Comparison of ENCODE assay signal across 13 cellular contexts in the genomic region with DNA sequence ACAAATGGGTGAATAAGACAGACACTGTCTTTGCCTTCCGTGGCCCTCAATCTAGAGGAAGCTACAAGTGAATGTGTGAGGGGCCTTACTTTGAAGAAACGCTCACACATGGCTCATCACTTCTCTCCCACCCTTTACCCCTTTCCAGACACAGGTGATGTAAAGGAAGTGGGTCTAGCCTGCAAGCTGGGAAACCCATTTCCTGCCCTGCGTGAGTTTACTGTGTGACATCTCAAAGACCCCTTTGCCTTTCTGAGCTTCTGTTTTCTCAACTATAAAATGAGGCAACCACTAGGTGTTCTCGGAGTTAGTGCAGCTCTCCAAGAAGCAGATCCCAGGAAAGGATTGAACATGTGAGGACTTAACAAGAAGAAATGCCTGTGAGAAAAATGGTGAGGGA. TPM values are rescaled to one million over a fixed set of nuclear protein-coding genes. Genes with fewer than 3 reads are reported as not detected.
DNase-seq lines count a peak whose midpoint lies in the region; ATAC-seq and TF ChIP-seq lines count a peak whose summit lies in the region.
"Had no signal": no experiment of that assay in that cellular context is flagged by ENCODE, and none has a peak within 500 bp of the region (broad histone marks: within the 10 kb centered on the region; RNA-seq: fewer than 3 reads in every experiment).

No MANE protein-coding gene starts in this region.

- H3K4me3 ChIP-seq in Jurkat, Clone E6-1 (ENCODE audit: low read length): no peak overlapping the region
- H3K4me3 ChIP-seq: A549, HAP-1 had no signal

- no peak for ATAC-seq in GM21423 (IDR thresholded peaks at IDR 0.05; ENCODE audit: unreplicated experiment)
- ATAC-seq: A549 had no signal

- no peak for TF ChIP-seq CTCF in endothelial cell (IDR thresholded peaks at IDR 0.05; ENCODE audit: unreplicated experiment)
- TF ChIP-seq CTCF in nephron (IDR thresholded peaks at IDR 0.05; ENCODE audit: unreplicated experiment in 3 of 3): no peak
- no peak for TF ChIP-seq CTCF in osteocyte (IDR thresholded peaks at IDR 0.05)

- H3K36me3 Mint-ChIP-seq in endothelial cell (ENCODE audit: low read depth, unreplicated experiment) (peaks cover 13% of the 10 kb centered on the region), nephron (ENCODE audit: low read depth) (no peaks in the 10 kb centered on the region), osteocyte (ENCODE audit: unreplicated experiment) (no peaks in the 10 kb centered on the region)
- H3K36me3 Mint-ChIP-seq: CD8-positive, alpha-beta memory T cell; IgD-negative memory B cell had no signal

- peaks cover 15% of the 10 kb centered on the region for H3K27me3 Mint-ChIP-seq in endothelial cell (ENCODE audit: unreplicated experiment)
- H3K27me3 Mint-ChIP-seq in nephron (ENCODE audit: low read depth): peaks cover 20% of the 10 kb centered on the region
- H3K27me3 Mint-ChIP-seq in osteocyte (ENCODE audit: unreplicated experiment): no peaks in the 10 kb centered on the region
- H3K27me3 Mint-ChIP-seq: IgD-negative memory B cell had no signal

- H3K9me3 Mint-ChIP-seq in endothelial cell (ENCODE audit: unreplicated experiment) (no peaks in the 10 kb centered on the region), nephron (peaks cover 7% of the 10 kb centered on the region), osteocyte (ENCODE audit: unreplicated experiment) (no peaks in the 10 kb centered on the region)

- H3K4me1 Mint-ChIP-seq in endothelial cell (ENCODE audit: unreplicated experiment): peaks cover 81% of the 10 kb centered on the region
- H3K4me1 Mint-ChIP-seq in nephron: peaks cover 78% of the 10 kb centered on the region
- H3K4me1 Mint-ChIP-seq in osteocyte (ENCODE audit: unreplicated experiment): peaks cover 25% of the 10 kb centered on the region

- H3K4me3 Mint-ChIP-seq in endothelial cell (ENCODE audit: unreplicated experiment) (peak overlapping the region; percentile 8), nephron (no peak overlapping the region), osteocyte (ENCODE audit: unreplicated experiment) (no peak overlapping the region)
- H3K4me3 Mint-ChIP-seq: CD8-positive, alpha-beta memory T cell; IgD-negative memory B cell had no signal

- H3K27ac Mint-ChIP-seq in endothelial cell (ENCODE audit: unreplicated experiment) (peak overlapping the region; percentile 84), nephron (peak overlapping the region; percentile 23 to 73 (median 61)), osteocyte (ENCODE audit: unreplicated experiment) (no peak overlapping the region)
- H3K27ac Mint-ChIP-seq: IgD-negative memory B cell had no signal

- DNase-seq in Jurkat, Clone E6-1 (ENCODE audit: low read depth, low spot score): peak; percentile 74
- DNase-seq in endothelial cell (ENCODE audit: low spot score) (no peak), osteocyte (ENCODE audit: extremely low spot score, unreplicated experiment) (no peak), NCI-H1092 (lab: John Stamatoyannopoulos, UW) (no peak)
- no peak for DNase-seq in activated CD4-positive, alpha-beta T cell treated with anti-CD3 and anti-CD28 coated beads, Interleukin-2, amount 50 U/mL, for 4 hours
- DNase-seq: BE2C; Caco-2; CD8-positive, alpha-beta memory T cell had no signal

RNA-seq across cellular contexts. Expression of a gene that starts 43.1 kb away (rescaled TPM):
- not detected for polyA plus RNA-seq in Jurkat, Clone E6-1 (2012; ENCODE audit: insufficient read depth, insufficient read length)
- total RNA-seq in endothelial cell (ENCODE audit: unreplicated experiment) (223 TPM), osteocyte (0.55 and 0.70 TPM in 2 replicates)
- polyA plus RNA-seq: CD8-positive, alpha-beta memory T cell had no signal

Comparison
In these comparisons a context has a peak if more than half of its experiments do, and no peak if none do; other contexts are left out.
1. RNA of a gene that starts 43.1 kb away (total RNA-seq): 223 TPM in endothelial cell (single experiment); 0.55 to 0.70 TPM in osteocyte; every median in the first group is over 100 times any median in the second.